10 cellular contexts compared by ENCODE assay signal in genomic region chr20:40279390-40279789, GRCh38.
A peak's percentile ranks its signal among the peaks of the same experiment; 100 is the strongest.
DNase-seq lines count a peak whose midpoint lies in the region; ATAC-seq and TF ChIP-seq lines count a peak whose summit lies in the region.
"Had no signal": no experiment of that assay in that cellular context is flagged by ENCODE, and none has a peak within 500 bp of the region (broad histone marks: within the 10 kb centered on the region; RNA-seq: fewer than 3 reads in every experiment).

No MANE protein-coding gene starts in this region.

- no peaks in the 10 kb centered on the region for H3K36me3 Mint-ChIP-seq in brain
- H3K36me3 Mint-ChIP-seq in type B pancreatic cell: peaks cover 3% of the 10 kb centered on the region
- H3K36me3 Mint-ChIP-seq in effector memory CD8-positive, alpha-beta T cell (ENCODE audit: insufficient read depth): no peaks in the 10 kb centered on the region

- peaks cover 13% of the 10 kb centered on the region for H3K27me3 Mint-ChIP-seq in brain
- peaks cover 4% of the 10 kb centered on the region for H3K27me3 Mint-ChIP-seq in type B pancreatic cell
- H3K27me3 Mint-ChIP-seq in effector memory CD8-positive, alpha-beta T cell: peaks cover 6 to 28% of the 10 kb centered on the region in 2 donors

- no peak for ATAC-seq in effector memory CD8-positive, alpha-beta T cell (replicated peaks)
- no peak for ATAC-seq in HG02763 (IDR thresholded peaks at IDR 0.05; ENCODE audit: unreplicated experiment)
- ATAC-seq: activated naive CD8-positive, alpha-beta T cell treated with anti-CD3 and anti-CD28 coated beads, Interleukin-2, amount 50 U/mL, for 24 hours had no signal

- H3K27me3 ChIP-seq in kidney epithelial cell (ENCODE audit: control insufficient read depth, insufficient read depth, low read length): no peaks in the 10 kb centered on the region

- H3K36me3 ChIP-seq in kidney epithelial cell (ENCODE audit: control insufficient read depth, insufficient read depth, low read length): no peaks in the 10 kb centered on the region
- H3K36me3 ChIP-seq: neutrophil had no signal

- no peak overlapping the region for H3K4me3 ChIP-seq in kidney epithelial cell (ENCODE audit: low read depth, low read length)

- H3K27ac Mint-ChIP-seq in brain (peak overlapping the region in 3 of 5 experiments; percentile 10 to 92 (median 15)), type B pancreatic cell (peak overlapping the region; percentile 88)
- H3K27ac Mint-ChIP-seq in effector memory CD8-positive, alpha-beta T cell: no peak overlapping the region
- H3K27ac Mint-ChIP-seq: activated naive CD8-positive, alpha-beta T cell treated with anti-CD3 and anti-CD28 coated beads, Interleukin-2, amount 50 U/mL, for 24 hours had no signal

- H3K4me1 Mint-ChIP-seq in brain (peaks cover 23% of the 10 kb centered on the region), type B pancreatic cell (ENCODE audit: unreplicated experiment) (peaks cover 62% of the 10 kb centered on the region)
- H3K4me1 Mint-ChIP-seq in effector memory CD8-positive, alpha-beta T cell (ENCODE audit: low read depth in 2 of 2): peaks cover 0 to 3% of the 10 kb centered on the region in 2 donors
- H3K4me1 Mint-ChIP-seq: activated naive CD8-positive, alpha-beta T cell treated with anti-CD3 and anti-CD28 coated beads, Interleukin-2, amount 50 U/mL, for 24 hours had no signal

- peak; percentile 26 for DNase-seq in NCI-H1105 treated with DMSO at 0.1 percent for 48 hours (lab: John Stamatoyannopoulos, UW)
- no peak for DNase-seq in NCI-H1105 (lab: John Stamatoyannopoulos, UW)
- DNase-seq in kidney epithelial cell (ENCODE audit: low read depth): peak; percentile 28
- DNase-seq in type B pancreatic cell (ENCODE audit: extremely low spot score, unreplicated experiment): no peak
- no peak for DNase-seq in effector memory CD8-positive, alpha-beta T cell
- DNase-seq in stimulated activated CD4-positive, alpha-beta T cell treated with anti-CD3 and anti-CD28 coated beads, Interleukin-4, amount 100 ng/mL, for 24 hours: no peak
- DNase-seq: activated naive CD8-positive, alpha-beta T cell treated with anti-CD3 and anti-CD28 coated beads, Interleukin-2, amount 50 U/mL, for 24 hours had no signal

- H3K9me3 Mint-ChIP-seq in brain: peaks cover 0 to 4% (median 0%) of the 10 kb centered on the region in 5 experiments
- peaks cover 13% of the 10 kb centered on the region for H3K9me3 Mint-ChIP-seq in type B pancreatic cell
- no peaks in the 10 kb centered on the region for H3K9me3 Mint-ChIP-seq in effector memory CD8-positive, alpha-beta T cell
- H3K9me3 Mint-ChIP-seq: activated naive CD8-positive, alpha-beta T cell treated with anti-CD3 and anti-CD28 coated beads, Interleukin-2, amount 50 U/mL, for 24 hours had no signal

- H3K4me3 Mint-ChIP-seq in brain (no peak overlapping the region), type B pancreatic cell (peak overlapping the region; percentile 76)
- no peak overlapping the region for H3K4me3 Mint-ChIP-seq in effector memory CD8-positive, alpha-beta T cell
- H3K4me3 Mint-ChIP-seq: activated naive CD8-positive, alpha-beta T cell treated with anti-CD3 and anti-CD28 coated beads, Interleukin-2, amount 50 U/mL, for 24 hours had no signal

- no peak for TF ChIP-seq CTCF in brain (conservative IDR thresholded peaks at IDR 0.05)
- no peak for TF ChIP-seq CTCF in kidney epithelial cell (IDR thresholded peaks at IDR 0.05; ENCODE audit: insufficient read depth, low read length, poor library complexity, severe bottlenecking)
- TF ChIP-seq CTCF in type B pancreatic cell (conservative IDR thresholded peaks at IDR 0.05): no peak

Comparison
In these comparisons a context has a peak if more than half of its experiments do, and no peak if none do; other contexts are left out.
1. DNase-seq: peak in NCI-H1105 treated with DMSO at 0.1 percent for 48 hours (single experiment) and kidney epithelial cell (single experiment); none in NCI-H1105 (single experiment), type B pancreatic cell (single experiment), effector memory CD8-positive, alpha-beta T cell (0 of 3) and stimulated activated CD4-positive, alpha-beta T cell treated with anti-CD3 and anti-CD28 coated beads, Interleukin-4, amount 100 ng/mL, for 24 hours (single experiment).
2. H3K27ac Mint-ChIP-seq: peak in brain (3 of 5) and type B pancreatic cell (single experiment); none in effector memory CD8-positive, alpha-beta T cell (0 of 2).